Comparison of ENCODE assay signal across 10 cellular contexts in the genomic region with DNA sequence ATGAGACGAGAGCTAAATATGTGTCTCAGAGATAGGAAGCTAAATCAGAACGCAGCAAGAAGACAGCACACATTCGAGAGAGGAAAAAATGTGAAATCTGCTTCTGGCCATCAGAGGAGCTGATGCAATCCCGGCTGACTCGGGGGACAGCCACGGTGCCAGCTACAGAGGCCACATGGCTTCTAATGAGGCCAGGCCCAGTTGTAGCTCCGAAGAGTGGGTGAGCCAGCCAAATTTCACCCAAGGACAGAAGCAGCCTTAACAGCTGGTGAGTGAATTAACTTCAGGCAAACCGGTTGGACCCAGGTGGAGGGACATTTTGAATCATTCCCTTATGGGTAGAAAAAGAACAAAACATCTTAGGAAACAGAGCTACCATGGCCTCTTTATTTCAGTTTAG.
DNase-seq lines count a peak whose midpoint lies in the region; ATAC-seq and TF ChIP-seq lines count a peak whose summit lies in the region.
"Had no signal": no experiment of that assay in that cellular context is flagged by ENCODE, and none has a peak within 500 bp of the region (broad histone marks: within the 10 kb centered on the region; RNA-seq: fewer than 3 reads in every experiment).

No MANE protein-coding gene starts in this region.

- CTCF ChIA-PET in WTC11 (lab: Charles Lee): interaction anchor here (0.7 to 2.2 kb wide), 13 partner anchors 13 to 1022 kb away, joined by 3 to 17 read pairs (median 4); no protein-coding TSS in a partner anchor

- POLR2A ChIA-PET in WTC11 (lab: Charles Lee): no interaction called here

- no peak for TF ChIP-seq CTCF in WTC11 (IDR thresholded peaks at IDR 0.05)

- peaks cover 59% of the 10 kb centered on the region for H3K4me1 Mint-ChIP-seq in activated T-cell treated with anti-CD3 and anti-CD28 coated beads, Interleukin-2, amount 50 U/mL, for 24 hours (ENCODE audit: low read depth)
- peaks cover 33% of the 10 kb centered on the region for H3K4me1 Mint-ChIP-seq in WTC11
- H3K4me1 Mint-ChIP-seq in stimulated activated effector memory CD8-positive, alpha-beta T cell treated with anti-CD3 and anti-CD28 coated beads, Interleukin-12 subunit alpha, Interleukin-12 subunit beta, amount 100 ng/mL, for 72 hours: peaks cover 45% of the 10 kb centered on the region

- DNase-seq in activated T-cell treated with anti-CD3 and anti-CD28 coated beads, Interleukin-2, amount 50 U/mL, for 24 hours: no peak
- DNase-seq in activated T-cell treated with anti-CD3 and anti-CD28 coated beads for 4 hours (no peak), WTC11 (ENCODE audit: low spot score) (no peak), Right ventricle myocardium superior (peak; percentile 81), NCI-H2196 (lab: John Stamatoyannopoulos, UW; ENCODE audit: unreplicated experiment) (no peak), retina (no peak)
- no peak for DNase-seq in stimulated activated effector memory CD8-positive, alpha-beta T cell treated with anti-CD3 and anti-CD28 coated beads, Interleukin-12 subunit alpha, Interleukin-12 subunit beta, amount 100 ng/mL, for 72 hours (ENCODE audit: low spot score in 2 of 2)
- DNase-seq: central memory CD4-positive, alpha-beta T cell; DMS79 had no signal

- TF ChIP-seq POLR2A in GM18505 (IDR thresholded peaks at IDR 0.05; ENCODE audit: borderline replicate concordance, extremely low read depth, insufficient read depth, insufficient read length): no peak

- peaks cover 16% of the 10 kb centered on the region for H3K36me3 Mint-ChIP-seq in activated T-cell treated with anti-CD3 and anti-CD28 coated beads, Interleukin-2, amount 50 U/mL, for 24 hours (ENCODE audit: low read depth)
- peaks cover 5% of the 10 kb centered on the region for H3K36me3 Mint-ChIP-seq in WTC11
- peaks cover 43% of the 10 kb centered on the region for H3K36me3 Mint-ChIP-seq in stimulated activated effector memory CD8-positive, alpha-beta T cell treated with anti-CD3 and anti-CD28 coated beads, Interleukin-12 subunit alpha, Interleukin-12 subunit beta, amount 100 ng/mL, for 72 hours

- intact Hi-C loops in Right ventricle myocardium superior (cut with DNase I): no loop called here

- H3K27me3 Mint-ChIP-seq in activated T-cell treated with anti-CD3 and anti-CD28 coated beads, Interleukin-2, amount 50 U/mL, for 24 hours: no peaks in the 10 kb centered on the region
- peaks cover 5% of the 10 kb centered on the region; the same call in 1 of the 2 replicates for H3K27me3 Mint-ChIP-seq in WTC11 (ENCODE audit: low read depth)

- H3K4me3 Mint-ChIP-seq in activated T-cell treated with anti-CD3 and anti-CD28 coated beads, Interleukin-2, amount 50 U/mL, for 24 hours: peak overlapping the region; percentile 13
- no peak overlapping the region for H3K4me3 Mint-ChIP-seq in WTC11
- peak overlapping the region; percentile 56 for H3K4me3 Mint-ChIP-seq in stimulated activated effector memory CD8-positive, alpha-beta T cell treated with anti-CD3 and anti-CD28 coated beads, Interleukin-12 subunit alpha, Interleukin-12 subunit beta, amount 100 ng/mL, for 72 hours

- no peak for ATAC-seq in WTC11
- peak; percentile 95 for ATAC-seq in Right ventricle myocardium superior (ENCODE audit: poor library complexity)
- no peak for ATAC-seq in stimulated activated effector memory CD8-positive, alpha-beta T cell treated with anti-CD3 and anti-CD28 coated beads, Interleukin-12 subunit alpha, Interleukin-12 subunit beta, amount 100 ng/mL, for 72 hours
- no peak for ATAC-seq in GM18505 (IDR thresholded peaks at IDR 0.05; ENCODE audit: unreplicated experiment)

- H3K27ac Mint-ChIP-seq in activated T-cell treated with anti-CD3 and anti-CD28 coated beads, Interleukin-2, amount 50 U/mL, for 24 hours: peak overlapping the region; percentile 92
- peak overlapping the region; percentile 37; the same call in 1 of the 2 replicates for H3K27ac Mint-ChIP-seq in WTC11
- peak overlapping the region; percentile 89 for H3K27ac Mint-ChIP-seq in stimulated activated effector memory CD8-positive, alpha-beta T cell treated with anti-CD3 and anti-CD28 coated beads, Interleukin-12 subunit alpha, Interleukin-12 subunit beta, amount 100 ng/mL, for 72 hours

- H3K9me3 Mint-ChIP-seq in activated T-cell treated with anti-CD3 and anti-CD28 coated beads, Interleukin-2, amount 50 U/mL, for 24 hours: peaks cover 10% of the 10 kb centered on the region
- peaks cover 8% of the 10 kb centered on the region; the same call in 1 of the 2 replicates for H3K9me3 Mint-ChIP-seq in WTC11
- H3K9me3 Mint-ChIP-seq in stimulated activated effector memory CD8-positive, alpha-beta T cell treated with anti-CD3 and anti-CD28 coated beads, Interleukin-12 subunit alpha, Interleukin-12 subunit beta, amount 100 ng/mL, for 72 hours: peaks cover 2% of the 10 kb centered on the region

TF ChIP-seq in WTC11, 78 proteins besides CTCF, POLR2A, EP300 and RAD21 (continues in another document):
- no peak for TF ChIP-seq ZNF263 (CRISPR knock-in tag; IDR thresholded peaks at IDR 0.05; ENCODE audit: low read depth)
- TF ChIP-seq GRHL2 (CRISPR knock-in tag; IDR thresholded peaks at IDR 0.05; ENCODE audit: insufficient replicate concordance, severe bottlenecking): no peak
- no peak for TF ChIP-seq ZNF232 (CRISPR knock-in tag; IDR thresholded peaks at IDR 0.05)
- TF ChIP-seq, protein P1, sequence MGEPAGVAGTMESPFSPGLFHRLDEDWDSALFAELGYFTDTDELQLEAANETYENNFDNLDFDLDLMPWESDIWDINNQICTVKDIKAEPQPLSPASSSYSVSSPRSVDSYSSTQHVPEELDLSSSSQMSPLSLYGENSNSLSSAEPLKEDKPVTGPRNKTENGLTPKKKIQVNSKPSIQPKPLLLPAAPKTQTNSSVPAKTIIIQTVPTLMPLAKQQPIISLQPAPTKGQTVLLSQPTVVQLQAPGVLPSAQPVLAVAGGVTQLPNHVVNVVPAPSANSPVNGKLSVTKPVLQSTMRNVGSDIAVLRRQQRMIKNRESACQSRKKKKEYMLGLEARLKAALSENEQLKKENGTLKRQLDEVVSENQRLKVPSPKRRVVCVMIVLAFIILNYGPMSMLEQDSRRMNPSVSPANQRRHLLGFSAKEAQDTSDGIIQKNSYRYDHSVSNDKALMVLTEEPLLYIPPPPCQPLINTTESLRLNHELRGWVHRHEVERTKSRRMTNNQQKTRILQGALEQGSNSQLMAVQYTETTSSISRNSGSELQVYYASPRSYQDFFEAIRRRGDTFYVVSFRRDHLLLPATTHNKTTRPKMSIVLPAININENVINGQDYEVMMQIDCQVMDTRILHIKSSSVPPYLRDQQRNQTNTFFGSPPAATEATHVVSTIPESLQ (CRISPR knock-in tag; IDR thresholded peaks at IDR 0.05): no peak
- TF ChIP-seq, protein P2, sequence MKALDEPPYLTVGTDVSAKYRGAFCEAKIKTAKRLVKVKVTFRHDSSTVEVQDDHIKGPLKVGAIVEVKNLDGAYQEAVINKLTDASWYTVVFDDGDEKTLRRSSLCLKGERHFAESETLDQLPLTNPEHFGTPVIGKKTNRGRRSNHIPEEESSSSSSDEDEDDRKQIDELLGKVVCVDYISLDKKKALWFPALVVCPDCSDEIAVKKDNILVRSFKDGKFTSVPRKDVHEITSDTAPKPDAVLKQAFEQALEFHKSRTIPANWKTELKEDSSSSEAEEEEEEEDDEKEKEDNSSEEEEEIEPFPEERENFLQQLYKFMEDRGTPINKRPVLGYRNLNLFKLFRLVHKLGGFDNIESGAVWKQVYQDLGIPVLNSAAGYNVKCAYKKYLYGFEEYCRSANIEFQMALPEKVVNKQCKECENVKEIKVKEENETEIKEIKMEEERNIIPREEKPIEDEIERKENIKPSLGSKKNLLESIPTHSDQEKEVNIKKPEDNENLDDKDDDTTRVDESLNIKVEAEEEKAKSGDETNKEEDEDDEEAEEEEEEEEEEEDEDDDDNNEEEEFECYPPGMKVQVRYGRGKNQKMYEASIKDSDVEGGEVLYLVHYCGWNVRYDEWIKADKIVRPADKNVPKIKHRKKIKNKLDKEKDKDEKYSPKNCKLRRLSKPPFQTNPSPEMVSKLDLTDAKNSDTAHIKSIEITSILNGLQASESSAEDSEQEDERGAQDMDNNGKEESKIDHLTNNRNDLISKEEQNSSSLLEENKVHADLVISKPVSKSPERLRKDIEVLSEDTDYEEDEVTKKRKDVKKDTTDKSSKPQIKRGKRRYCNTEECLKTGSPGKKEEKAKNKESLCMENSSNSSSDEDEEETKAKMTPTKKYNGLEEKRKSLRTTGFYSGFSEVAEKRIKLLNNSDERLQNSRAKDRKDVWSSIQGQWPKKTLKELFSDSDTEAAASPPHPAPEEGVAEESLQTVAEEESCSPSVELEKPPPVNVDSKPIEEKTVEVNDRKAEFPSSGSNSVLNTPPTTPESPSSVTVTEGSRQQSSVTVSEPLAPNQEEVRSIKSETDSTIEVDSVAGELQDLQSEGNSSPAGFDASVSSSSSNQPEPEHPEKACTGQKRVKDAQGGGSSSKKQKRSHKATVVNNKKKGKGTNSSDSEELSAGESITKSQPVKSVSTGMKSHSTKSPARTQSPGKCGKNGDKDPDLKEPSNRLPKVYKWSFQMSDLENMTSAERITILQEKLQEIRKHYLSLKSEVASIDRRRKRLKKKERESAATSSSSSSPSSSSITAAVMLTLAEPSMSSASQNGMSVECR (CRISPR knock-in tag; IDR thresholded peaks at IDR 0.05; ENCODE audit: borderline replicate concordance): no peak
- TF ChIP-seq, protein P3, sequence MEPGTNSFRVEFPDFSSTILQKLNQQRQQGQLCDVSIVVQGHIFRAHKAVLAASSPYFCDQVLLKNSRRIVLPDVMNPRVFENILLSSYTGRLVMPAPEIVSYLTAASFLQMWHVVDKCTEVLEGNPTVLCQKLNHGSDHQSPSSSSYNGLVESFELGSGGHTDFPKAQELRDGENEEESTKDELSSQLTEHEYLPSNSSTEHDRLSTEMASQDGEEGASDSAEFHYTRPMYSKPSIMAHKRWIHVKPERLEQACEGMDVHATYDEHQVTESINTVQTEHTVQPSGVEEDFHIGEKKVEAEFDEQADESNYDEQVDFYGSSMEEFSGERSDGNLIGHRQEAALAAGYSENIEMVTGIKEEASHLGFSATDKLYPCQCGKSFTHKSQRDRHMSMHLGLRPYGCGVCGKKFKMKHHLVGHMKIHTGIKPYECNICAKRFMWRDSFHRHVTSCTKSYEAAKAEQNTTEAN (CRISPR knock-in tag; IDR thresholded peaks at IDR 0.05): no peak
- TF ChIP-seq ELF4 (CRISPR knock-in tag; IDR thresholded peaks at IDR 0.05; ENCODE audit: low read depth): no peak
- TF ChIP-seq JAZF1 (CRISPR knock-in tag; IDR thresholded peaks at IDR 0.05): no peak

Comparison
In these comparisons a context has a peak if more than half of its experiments do, and no peak if none do; other contexts are left out.
1. H3K27ac Mint-ChIP-seq: peak in every context shown above with its lines; median percentile 92 in activated T-cell treated with anti-CD3 and anti-CD28 coated beads, Interleukin-2, amount 50 U/mL, for 24 hours; 89 in stimulated activated effector memory CD8-positive, alpha-beta T cell treated with anti-CD3 and anti-CD28 coated beads, Interleukin-12 subunit alpha, Interleukin-12 subunit beta, amount 100 ng/mL, for 72 hours; 37 in WTC11.